In genomic region chrX:48801281-48802088, GRCh38 we compare ENCODE assay signal across 8 cellular contexts. TPM values are rescaled to one million over a fixed set of nuclear protein-coding genes. Genes with fewer than 3 reads are reported as not detected.
A peak's percentile ranks its signal among the peaks of the same experiment; 100 is the strongest.
DNase-seq lines count a peak whose midpoint lies in the region; ATAC-seq and TF ChIP-seq lines count a peak whose summit lies in the region.

Gene HDAC6 (plus strand): TSS chrX:48802067. CDS start chrX:48802693, 626 bp downstream.

- H3K9me3 ChIP-seq in BE2C (no peaks in the 10 kb centered on the region), colonic mucosa (no peaks in the 10 kb centered on the region)

- H3K4me3 ChIP-seq in BE2C (ENCODE audit: low read depth, low read length) (peak within 1 kb of the TSS; percentile 76), colonic mucosa (peak within 1 kb of the TSS; percentile 36)

- H3K4me1 Mint-ChIP-seq in activated CD4-positive, alpha-beta T cell treated with anti-CD3 and anti-CD28 coated beads, Interleukin-2, amount 10 ng/mL, durations not matched to agents 24 days and 14 days: peaks cover 16% of the 10 kb centered on the region

- H3K4me1 ChIP-seq in BE2C: no peaks in the 10 kb centered on the region
- no peaks in the 10 kb centered on the region for H3K4me1 ChIP-seq in colonic mucosa

- peak within 1 kb of the TSS; percentile 75 to 87 for H3K9ac ChIP-seq in colonic mucosa (ENCODE audit: low read depth in 2 of 2, low read length in 2 of 2)

- peak within 1 kb of the TSS; percentile 96 for H3K27ac Mint-ChIP-seq in activated CD4-positive, alpha-beta T cell treated with anti-CD3 and anti-CD28 coated beads, Interleukin-2, amount 10 ng/mL, durations not matched to agents 24 days and 14 days

- no peaks in the 10 kb centered on the region for H3K27me3 Mint-ChIP-seq in activated CD4-positive, alpha-beta T cell treated with anti-CD3 and anti-CD28 coated beads, Interleukin-2, amount 10 ng/mL, durations not matched to agents 24 days and 14 days

- H3K27me3 ChIP-seq in BE2C (no peaks in the 10 kb centered on the region), colonic mucosa (no peaks in the 10 kb centered on the region), layer of hippocampus (ENCODE audit: control insufficient read depth, insufficient read depth, low read length) (no peaks in the 10 kb centered on the region)

- no peaks in the 10 kb centered on the region for H3K9me3 Mint-ChIP-seq in activated CD4-positive, alpha-beta T cell treated with anti-CD3 and anti-CD28 coated beads, Interleukin-2, amount 10 ng/mL, durations not matched to agents 24 days and 14 days

- ATAC-seq in HG03460 (IDR thresholded peaks at IDR 0.05; ENCODE audit: unreplicated experiment): peak; percentile 89

- H3K27ac ChIP-seq in colonic mucosa (peak within 1 kb of the TSS; percentile 88), layer of hippocampus (ENCODE audit: low read depth, low read length) (peak within 1 kb of the TSS; percentile 91)

- H3K4me3 Mint-ChIP-seq in activated CD4-positive, alpha-beta T cell treated with anti-CD3 and anti-CD28 coated beads, Interleukin-2, amount 10 ng/mL, durations not matched to agents 24 days and 14 days: peak within 1 kb of the TSS; percentile 96

- H3K36me3 ChIP-seq in BE2C (no peaks in the 10 kb centered on the region), colonic mucosa (no peaks in the 10 kb centered on the region)

- intact Hi-C loops in activated CD4-positive, alpha-beta T cell treated with anti-CD3 and anti-CD28 coated beads, Interleukin-2, amount 10 ng/mL, durations not matched to agents 24 days and 14 days (cut with micrococcal nuclease): loop anchor here (1.0 to 10.0 kb wide), 8 partner anchors 64 to 363 kb away; partner anchors contain the start of genes FTSJ1, MAGIX, OTUD5 and PIM2
- intact Hi-C loops in colonic mucosa (cut with DNase I): no loop called here

- DNase-seq in BE2C: peak; percentile 97
- DNase-seq in GM19240 (ENCODE audit: insufficient read length, low spot score): peak; percentile 70
- peak; percentile 98 for DNase-seq in NCI-H526 (lab: John Stamatoyannopoulos, UW)
- peak; percentile 98 for DNase-seq in activated CD4-positive, alpha-beta T cell treated with anti-CD3 and anti-CD28 coated beads, Interleukin-2, amount 10 ng/mL, durations not matched to agents 24 days and 14 days
- DNase-seq in colonic mucosa: peak; percentile 94
- peak; percentile 85 to 88 for DNase-seq in stimulated activated CD4-positive, alpha-beta T cell treated with anti-CD3 and anti-CD28 coated beads, Interleukin-1b, Interleukin-23, amount 100 ng/mL, for 4 hours (ENCODE audit: low read depth in 2 of 2)

- TF ChIP-seq CTCF in BE2C (IDR thresholded peaks at IDR 0.05; ENCODE audit: low read depth, low read length) (no peak), colonic mucosa (IDR thresholded peaks at IDR 0.05) (no peak)

- H3K36me3 Mint-ChIP-seq in activated CD4-positive, alpha-beta T cell treated with anti-CD3 and anti-CD28 coated beads, Interleukin-2, amount 10 ng/mL, durations not matched to agents 24 days and 14 days (ENCODE audit: low read depth): peaks cover 12% of the 10 kb centered on the region

RNA-seq across cellular contexts. Expression of gene HDAC6, which starts in this region (rescaled TPM):
- polyA plus RNA-seq in BE2C (2012; ENCODE audit: insufficient read depth, insufficient read length, low read depth): 78.8 TPM
- total RNA-seq in activated CD4-positive, alpha-beta T cell treated with anti-CD3 and anti-CD28 coated beads, Interleukin-2, amount 10 ng/mL, durations not matched to agents 24 days and 14 days: 50.6 and 55.2 TPM in 2 replicates
- 10 to 100 TPM; 66.2 to 71.5 TPM for total RNA-seq in colonic mucosa

Comparison
In these comparisons a context has a peak if more than half of its experiments do, and no peak if none do; other contexts are left out.
1. Peak in every context shown above with its lines: DNase-seq, ATAC-seq, H3K4me3 ChIP-seq and H3K27ac ChIP-seq.